In genomic region chr12:65832217-65832616, GRCh38 we compare ENCODE assay signal across 33 cellular contexts. TPM values are rescaled to one million over a fixed set of nuclear protein-coding genes. Genes with fewer than 3 reads are reported as not detected.
DNase-seq lines count a peak whose midpoint lies in the region; ATAC-seq and TF ChIP-seq lines count a peak whose summit lies in the region.
"Had no signal": no experiment of that assay in that cellular context is flagged by ENCODE, and none has a peak within 500 bp of the region (broad histone marks: within the 10 kb centered on the region; RNA-seq: fewer than 3 reads in every experiment).

No MANE protein-coding gene starts in this region.

- no peak overlapping the region for H4K91ac ChIP-seq in IMR-90 (ENCODE audit: insufficient read depth, low read depth, low read length)

- H3K27ac Mint-ChIP-seq in activated naive CD4-positive, alpha-beta T cell treated with anti-CD3 and anti-CD28 coated beads, Interleukin-2, amount 10 ng/mL, durations not matched to agents 7 days and 5 days, result no peak overlapping the region
- H3K27ac Mint-ChIP-seq: activated CD4-positive, alpha-beta T cell treated with anti-CD3 and anti-CD28 coated beads for 36 hours; activated CD8-positive, alpha-beta T cell treated with anti-CD3 and anti-CD28 coated beads for 36 hours; activated naive CD4-positive, alpha-beta T cell treated with anti-CD3 and anti-CD28 coated beads, Interleukin-2, amount 50 U/mL, for 72 hours; activated T-helper 2 cell treated with anti-CD3 and anti-CD28 coated beads, Interferon-gamma antibody, Interleukin-2, Interleukin-4, amounts not matched to agents 10 μg/mL and 5 μg/mL and 100 μg/mL, durations not matched to agents 14 hours and 24 hours and 36 hours; IgD-negative memory B cell; immature natural killer cell; stimulated activated naive CD8-positive, alpha-beta T cell treated with anti-CD3 and anti-CD28 coated beads, Interleukin-15, Interleukin-2, amounts not matched to agents 100 ng/mL and 50 ng/mL, for 24 hours had no signal

- peaks cover 88% of the 10 kb centered on the region for H3K79me2 ChIP-seq in fibroblast of lung (ENCODE audit: control insufficient read depth, insufficient read depth, low read length)

- H3K27ac ChIP-seq in IMR-90 (ENCODE audit: insufficient read depth, low read length), result no peak overlapping the region
- no peak overlapping the region for H3K27ac ChIP-seq in fibroblast of lung (ENCODE audit: insufficient read depth, low read length)
- no peak overlapping the region for H3K27ac ChIP-seq in body of pancreas
- H3K27ac ChIP-seq: left ventricle myocardium inferior, spleen, testis had no signal

- peaks cover 25% of the 10 kb centered on the region for H3K27me3 Mint-ChIP-seq in activated naive CD4-positive, alpha-beta T cell treated with anti-CD3 and anti-CD28 coated beads, Interleukin-2, amount 10 ng/mL, durations not matched to agents 7 days and 5 days

- dilution Hi-C loops in IMR-90 (cut with HindIII; ENCODE audit: low sequenced_read_pairs, unreplicated experiment), result no loop called here

- H3K36me3 Mint-ChIP-seq in activated naive CD4-positive, alpha-beta T cell treated with anti-CD3 and anti-CD28 coated beads, Interleukin-2, amount 10 ng/mL, durations not matched to agents 7 days and 5 days, result no peaks in the 10 kb centered on the region
- H3K36me3 Mint-ChIP-seq: activated naive CD4-positive, alpha-beta T cell treated with anti-CD3 and anti-CD28 coated beads, Interleukin-2, amount 50 U/mL, for 72 hours; IgD-negative memory B cell; immature natural killer cell had no signal

- H3K9ac ChIP-seq in IMR-90 (ENCODE audit: low read depth, low read length), result no peak overlapping the region
- H3K9ac ChIP-seq in fibroblast of lung (ENCODE audit: insufficient read depth, low read length), result no peak overlapping the region
- H3K9ac ChIP-seq in skeletal muscle satellite cell (ENCODE audit: low read depth, low read length), result peak overlapping the region; percentile 98

- H3K4me3 ChIP-seq in IMR-90 (ENCODE audit: insufficient read depth, low read depth, low read length), result no peak overlapping the region
- peak overlapping the region in 1 of 4 experiments; percentile 6 for H3K4me3 ChIP-seq in fibroblast of lung (replicated peaks in 1 of 4; ENCODE audit: control extremely low read depth in 1 of 4, insufficient read depth in 1 of 4, low read depth in 3 of 4, low read length in 4 of 4)
- peak overlapping the region; percentile 46 for H3K4me3 ChIP-seq in skeletal muscle satellite cell (ENCODE audit: low read length)
- no peak overlapping the region for H3K4me3 ChIP-seq in body of pancreas
- H3K4me3 ChIP-seq: left ventricle myocardium inferior, spleen, testis had no signal

- H3K18ac ChIP-seq in IMR-90 (ENCODE audit: low read depth, low read length), result peak overlapping the region; percentile 47; the same call in 1 of the 2 replicates

- H2AFZ ChIP-seq in IMR-90 (replicated peaks; ENCODE audit: low read length, poor library complexity) (no peak overlapping the region), fibroblast of lung (ENCODE audit: low read length) (no peak overlapping the region)

- H3K56ac ChIP-seq in IMR-90 (ENCODE audit: extremely low read depth, insufficient read depth, low read length), result no peak overlapping the region

- TF ChIP-seq CTCF in IMR-90 (conservative IDR thresholded peaks at IDR 0.05; ENCODE audit: low read depth, low read length) (no peak), fibroblast of lung (conservative IDR thresholded peaks at IDR 0.05 in 1 of 2, IDR thresholded peaks at IDR 0.05 in 1 of 2; ENCODE audit: low read depth in 1 of 2, low read length in 2 of 2) (no peak), body of pancreas (IDR thresholded peaks at IDR 0.05) (no peak)

- no peak overlapping the region for H2BK20ac ChIP-seq in IMR-90 (ENCODE audit: low read depth, low read length)

- peaks cover 9% of the 10 kb centered on the region; the same call in 1 of the 2 replicates for H3K36me3 ChIP-seq in IMR-90 (ENCODE audit: control insufficient read depth, insufficient read depth, low read length)
- H3K36me3 ChIP-seq in fibroblast of lung (ENCODE audit: control insufficient read depth, insufficient read depth, low read length), result peaks cover 2% of the 10 kb centered on the region
- peaks cover 95% of the 10 kb centered on the region for H3K36me3 ChIP-seq in skeletal muscle satellite cell (ENCODE audit: insufficient read depth, low read length)
- no peaks in the 10 kb centered on the region for H3K36me3 ChIP-seq in body of pancreas (replicated peaks in 1 of 2; ENCODE audit: insufficient read depth in 1 of 2, low read depth in 2 of 2)
- H3K36me3 ChIP-seq: left ventricle myocardium inferior, spleen had no signal

- BruUV-seq in IMR-90 (replicated peaks; lab: Mats Ljungman, UMichigan), result no TSS peak

- POLR2A ChIA-PET in IMR-90 (lab: Charles Lee; ENCODE audit: unreplicated experiment), result no interaction called here

- 0 out of 2 replicates have a peak, but pooled peaks cover 4% of the 10 kb centered on the region for H3K9me1 ChIP-seq in IMR-90 (ENCODE audit: insufficient read depth, low read length)

- no peak overlapping the region for H3K4ac ChIP-seq in IMR-90 (ENCODE audit: low read depth, low read length)

- no peak overlapping the region for H3K14ac ChIP-seq in IMR-90 (replicated peaks; ENCODE audit: low read depth, low read length)

- no peak for TF ChIP-seq RAD21 in IMR-90 (IDR thresholded peaks at IDR 0.05; ENCODE audit: low read length)

- no peak overlapping the region for H2BK120ac ChIP-seq in IMR-90 (ENCODE audit: low read depth, low read length)

- H3K27me3 ChIP-seq in IMR-90 (ENCODE audit: control insufficient read depth, insufficient read depth, low read length), result no peaks in the 10 kb centered on the region
- no peaks in the 10 kb centered on the region for H3K27me3 ChIP-seq in fibroblast of lung (ENCODE audit: control insufficient read depth, insufficient read depth, low read length)
- H3K27me3 ChIP-seq in skeletal muscle satellite cell (ENCODE audit: control insufficient read depth, insufficient read depth, low read length), result no peaks in the 10 kb centered on the region
- H3K27me3 ChIP-seq in body of pancreas, result peaks cover 0 to 5% of the 10 kb centered on the region in 2 donors
- H3K27me3 ChIP-seq: testis had no signal

- H3K9me3 ChIP-seq in IMR-90 (ENCODE audit: control insufficient read depth, insufficient read depth, low read length) (no peaks in the 10 kb centered on the region), fibroblast of lung (ENCODE audit: control insufficient read depth, insufficient read depth, low read depth, low read length) (no peaks in the 10 kb centered on the region), skeletal muscle satellite cell (replicated peaks; ENCODE audit: low read length) (no peaks in the 10 kb centered on the region), body of pancreas (no peaks in the 10 kb centered on the region)
- H3K9me3 ChIP-seq: left ventricle myocardium inferior, spleen, testis had no signal

- CTCF ChIA-PET in IMR-90 (lab: Yijun Ruan, JAX), result no interaction called here
- CTCF ChIA-PET in activated naive CD4-positive, alpha-beta T cell treated with anti-CD3 and anti-CD28 coated beads, Interleukin-2, amount 10 ng/mL, durations not matched to agents 7 days and 5 days (lab: Charles Lee), result no interaction called here

- peak overlapping the region; percentile 68; the same call in 1 of the 2 replicates for H3K23ac ChIP-seq in IMR-90 (ENCODE audit: low read depth, low read length)

- ATAC-seq in IMR-90 (ENCODE audit: low read depth) (no peak), body of pancreas (no peak)
- ATAC-seq: activated CD4-positive, alpha-beta T cell treated with anti-CD3 and anti-CD28 coated beads for 36 hours; activated CD8-positive, alpha-beta T cell treated with anti-CD3 and anti-CD28 coated beads for 36 hours; activated naive CD4-positive, alpha-beta T cell treated with anti-CD3 and anti-CD28 coated beads, Interleukin-2, amount 50 U/mL, for 72 hours; right cardiac atrium had no signal

- no peak overlapping the region for H4K5ac ChIP-seq in IMR-90 (ENCODE audit: low read depth, low read length)

- H3K4me2 ChIP-seq in IMR-90 (ENCODE audit: low read depth, low read length), result peak overlapping the region; percentile 46; the same call in 1 of the 2 replicates
- H3K4me2 ChIP-seq in fibroblast of lung (ENCODE audit: extremely low read depth, insufficient read depth, low read length), result peak overlapping the region; percentile 4
- H3K4me2 ChIP-seq in skeletal muscle satellite cell (ENCODE audit: low read length), result peak overlapping the region; percentile 84

- H3K4me1 Mint-ChIP-seq in activated naive CD4-positive, alpha-beta T cell treated with anti-CD3 and anti-CD28 coated beads, Interleukin-2, amount 10 ng/mL, durations not matched to agents 7 days and 5 days, result no peaks in the 10 kb centered on the region
- H3K4me1 Mint-ChIP-seq: activated CD4-positive, alpha-beta T cell treated with anti-CD3 and anti-CD28 coated beads for 36 hours; IgD-negative memory B cell; immature natural killer cell had no signal

- H2BK15ac ChIP-seq in IMR-90 (ENCODE audit: low read depth, low read length), result no peak overlapping the region

- in situ Hi-C loops in IMR-90 (cut with MboI; ENCODE audit: low sequenced_read_pairs), result loop anchor here (25.0 kb wide), 1 partner anchor 945 kb away; no protein-coding TSS in a partner anchor

- H4K8ac ChIP-seq in IMR-90 (ENCODE audit: low read depth in 2 of 2, low read length in 2 of 2), result no peak overlapping the region; a peak in 1 of 4 replicates

- H4K20me1 ChIP-seq in IMR-90 (ENCODE audit: insufficient read depth, low read length), result peaks cover 28% of the 10 kb centered on the region; the same call in 1 of the 2 replicates
- no peaks in the 10 kb centered on the region for H4K20me1 ChIP-seq in fibroblast of lung (ENCODE audit: control insufficient read depth, extremely low read depth, insufficient read depth, low read length)

- peaks cover 7 to 31% of the 10 kb centered on the region in 2 experiments for H3K79me1 ChIP-seq in IMR-90 (ENCODE audit: low read depth in 1 of 2, low read length in 2 of 2)

- intact Hi-C loops in IMR-90 (cut with micrococcal nuclease), result no loop called here
- intact Hi-C loops in body of pancreas (cut with DNase I), result no loop called here

- TF ChIP-seq POLR2A in IMR-90 (IDR thresholded peaks at IDR 0.05; ENCODE audit: low read depth, low read length), result no peak
- no peak for TF ChIP-seq POLR2A in body of pancreas (IDR thresholded peaks at IDR 0.05)

- H2BK5ac ChIP-seq in IMR-90 (ENCODE audit: low read depth, low read length, poor library complexity, severe bottlenecking), result peak overlapping the region; percentile 75

- no peak overlapping the region for H3K4me3 Mint-ChIP-seq in activated naive CD4-positive, alpha-beta T cell treated with anti-CD3 and anti-CD28 coated beads, Interleukin-2, amount 10 ng/mL, durations not matched to agents 7 days and 5 days
- H3K4me3 Mint-ChIP-seq: activated CD4-positive, alpha-beta T cell treated with anti-CD3 and anti-CD28 coated beads for 36 hours; activated CD8-positive, alpha-beta T cell treated with anti-CD3 and anti-CD28 coated beads for 36 hours; IgD-negative memory B cell; immature natural killer cell; stimulated activated naive CD8-positive, alpha-beta T cell treated with anti-CD3 and anti-CD28 coated beads, Interleukin-15, Interleukin-2, amounts not matched to agents 100 ng/mL and 50 ng/mL, for 24 hours had no signal

- no peak overlapping the region for H2AK5ac ChIP-seq in IMR-90 (ENCODE audit: low read depth, low read length)

- H2AK9ac ChIP-seq in IMR-90 (replicated peaks; ENCODE audit: low read depth, low read length, poor library complexity), result no peak overlapping the region

- H3K4me1 ChIP-seq in IMR-90 (ENCODE audit: control insufficient read depth, insufficient read depth, low read length) (peaks cover 7% of the 10 kb centered on the region; the same call in 1 of the 2 replicates), fibroblast of lung (ENCODE audit: control insufficient read depth, extremely low read depth, insufficient read depth, low read length) (peaks cover 9% of the 10 kb centered on the region), skeletal muscle satellite cell (ENCODE audit: control insufficient read depth, insufficient read depth, low read length) (peaks cover 53% of the 10 kb centered on the region), body of pancreas (no peaks in the 10 kb centered on the region)
- H3K4me1 ChIP-seq: left ventricle myocardium inferior, spleen, testis had no signal

- DNase-seq in IMR-90, result no peak
- DNase-seq in amniotic epithelial cell (ENCODE audit: low read depth), result peak; percentile 61
- DNase-seq in fibroblast of lung (ENCODE audit: low read depth in 2 of 2), result peak in 1 of 2 donors; percentile 31
- DNase-seq in body of pancreas, result no peak
- no peak for DNase-seq in NCI-H2196 (lab: John Stamatoyannopoulos, UW; ENCODE audit: unreplicated experiment)
- no peak for DNase-seq in NCI-H2171 treated with DMSO at 0.1 percent for 48 hours (lab: John Stamatoyannopoulos, UW)
- no peak for DNase-seq in activated naive CD4-positive, alpha-beta T cell treated with anti-CD3 and anti-CD28 coated beads, Interleukin-2, amount 10 ng/mL, durations not matched to agents 7 days and 5 days
- DNase-seq: activated CD4-positive, alpha-beta T cell treated with anti-CD3 and anti-CD28 coated beads for 36 hours; activated CD8-positive, alpha-beta memory T cell treated with anti-CD3 and anti-CD28 coated beads, Interleukin-2, amount 50 U/mL, for 48 hours; activated CD8-positive, alpha-beta T cell treated with anti-CD3 and anti-CD28 coated beads for 36 hours; aorta; C1 segment of cervical spinal cord; COR-L47; DMS79; immature natural killer cell; left ventricle myocardium inferior; NCI-H1092; NCI-H187; NCI-H2171; NCI-H526; NK-92 treated with Interleukin-12 subunit alpha and Interleukin-12 subunit beta, amount 100 ng/mL, for 24 hours; right cardiac atrium; SHP77 treated with DMSO at 0.1 percent for 48 hours; spleen; stimulated activated CD4-positive, alpha-beta T cell treated with anti-CD3 and anti-CD28 coated beads, Interleukin-2, amount 100 ng/mL, for 24 hours; SW 1271; testis had no signal

- H3K9me3 Mint-ChIP-seq in activated naive CD4-positive, alpha-beta T cell treated with anti-CD3 and anti-CD28 coated beads, Interleukin-2, amount 10 ng/mL, durations not matched to agents 7 days and 5 days, result no peaks in the 10 kb centered on the region
- H3K9me3 Mint-ChIP-seq: activated CD8-positive, alpha-beta T cell treated with anti-CD3 and anti-CD28 coated beads for 36 hours; activated naive CD4-positive, alpha-beta T cell treated with anti-CD3 and anti-CD28 coated beads, Interleukin-2, amount 50 U/mL, for 72 hours; activated T-helper 2 cell treated with anti-CD3 and anti-CD28 coated beads, Interferon-gamma antibody, Interleukin-2, Interleukin-4, amounts not matched to agents 10 μg/mL and 5 μg/mL and 100 μg/mL, durations not matched to agents 14 hours and 24 hours and 36 hours; stimulated activated naive CD8-positive, alpha-beta T cell treated with anti-CD3 and anti-CD28 coated beads, Interleukin-15, Interleukin-2, amounts not matched to agents 100 ng/mL and 50 ng/mL, for 24 hours had no signal

RNA-seq across cellular contexts. Expression of gene HMGA2, which starts 7.9 kb away (rescaled TPM):
- 72.4 and 130 TPM in 2 replicates for total RNA-seq in IMR-90 (2012; rRNA removed)
- 108 and 119 TPM in 2 replicates for polyA plus RNA-seq in IMR-90 (2012; rRNA removed)
- polyA plus RNA-seq in IMR-90 (2012; cell fraction: cytosol; rRNA removed), result 84.5 and 106 TPM in 2 replicates
- 141 and 145 TPM in 2 replicates for polyA plus RNA-seq in IMR-90 (2012; cell fraction: nucleus; rRNA removed; ENCODE audit: low replicate concordance)
- total RNA-seq in fibroblast of lung, result 4.4 and 7.3 TPM in 2 replicates
- polyA plus RNA-seq in fibroblast of lung, result 8.2 and 15.9 TPM in 2 replicates
- 7.0 and 15.7 TPM in 2 replicates for polyA plus RNA-seq in fibroblast of lung (2012)
- polyA minus RNA-seq in fibroblast of lung (ENCODE audit: low replicate concordance), result 6.4 and 9.3 TPM in 2 replicates
- 73.0 and 91.0 TPM in 2 replicates for total RNA-seq in skeletal muscle satellite cell (2012; rRNA removed)
- total RNA-seq in body of pancreas, result 1 to 10 TPM; 1.6 to 8.6 TPM
- total RNA-seq: activated CD4-positive, alpha-beta T cell treated with anti-CD3 and anti-CD28 coated beads for 36 hours; activated CD8-positive, alpha-beta T cell treated with anti-CD3 and anti-CD28 coated beads for 36 hours; activated T-helper 2 cell treated with anti-CD3 and anti-CD28 coated beads, Interferon-gamma antibody, Interleukin-2, Interleukin-4, amounts not matched to agents 10 μg/mL and 5 μg/mL and 100 μg/mL, durations not matched to agents 14 hours and 24 hours and 36 hours; left ventricle myocardium inferior; mesenteric fat pad; right cardiac atrium had no signal
- polyA plus RNA-seq: IgD-negative memory B cell had no signal

Comparison
In these comparisons a context has a peak if more than half of its experiments do, and no peak if none do; other contexts are left out.
1. H3K4me2 ChIP-seq: peak in every context shown above with its lines; median percentile 84 in skeletal muscle satellite cell; 46 in IMR-90; 4 in fibroblast of lung.